9 cellular contexts compared by ENCODE assay signal in genomic region chr2:69454976-69455375, GRCh38.
"Had no signal": no experiment of that assay in that cellular context is flagged by ENCODE, and none has a peak within 500 bp of the region (broad histone marks: within the 10 kb centered on the region; RNA-seq: fewer than 3 reads in every experiment).

No MANE protein-coding gene starts in this region.

- H3K36me3 ChIP-seq: HAP-1 had no signal

- DNase-seq: GM23248, GOT3, H7, H9, HCEC 1CT, HFFc6 had no signal

- H3K4me3 Mint-ChIP-seq: GM23338, H9, HFFc6 had no signal

- H3K9me3 Mint-ChIP-seq: GM23338, H9, HFFc6 had no signal

- H3K4me3 ChIP-seq: GM23248, GM23338, HAP-1 had no signal

- H3K27ac Mint-ChIP-seq: GM23338, HFFc6 had no signal

- ATAC-seq: GM23338, HCT116 had no signal

- H3K9me3 ChIP-seq: HAP-1 had no signal
